ENCODE assay signal across 8 cellular contexts in genomic region chr11:125111341-125112234, GRCh38. TPM values are rescaled to one million over a fixed set of nuclear protein-coding genes. Genes with fewer than 3 reads are reported as not detected.
DNase-seq lines count a peak whose midpoint lies in the region; ATAC-seq, FAIRE-seq and TF ChIP-seq lines count a peak whose summit lies in the region.

Gene TMEM218, minus strand, starts transcription at chr11:125111626. Its CDS starts 9,385 bp downstream, at chr11:125102241.

- H3K27me3 ChIP-seq in BE2C, result peaks cover 3% of the 10 kb centered on the region; the same call in 1 of the 2 replicates

- no peaks in the 10 kb centered on the region for H3K36me3 ChIP-seq in BE2C

- DNase-seq in BE2C (peak; percentile 99), GM19240 (ENCODE audit: insufficient read length, low spot score) (peak; percentile 92), NCI-H526 (lab: John Stamatoyannopoulos, UW) (peak; percentile 100), kidney glomerular epithelial cell (lab: John Stamatoyannopoulos, UW) (peak; percentile 97)
- peak; percentile 97 for DNase-seq in activated CD4-positive, alpha-beta T cell treated with anti-CD3 and anti-CD28 coated beads for 48 hours
- peak; percentile 83 to 91 for DNase-seq in stimulated activated CD4-positive, alpha-beta T cell treated with anti-CD3 and anti-CD28 coated beads, Interleukin-1b, Interleukin-23, amount 100 ng/mL, for 1 hour (ENCODE audit: low read depth in 2 of 2)

- H3K4me1 ChIP-seq in BE2C, result no peaks in the 10 kb centered on the region

- no peaks in the 10 kb centered on the region for H3K9me3 ChIP-seq in BE2C

- H3K4me3 ChIP-seq in BE2C (ENCODE audit: low read depth, low read length), result peak within 1 kb of the TSS; percentile 92

- no peak for TF ChIP-seq CTCF in BE2C (IDR thresholded peaks at IDR 0.05; ENCODE audit: low read depth, low read length)

- FAIRE-seq in colon (lab: Jason Lieb, UNC), result peak; percentile 91

- ATAC-seq in HG03460 (IDR thresholded peaks at IDR 0.05; ENCODE audit: unreplicated experiment), result peak; percentile 98

RNA-seq across cellular contexts. Expression of gene TMEM218, which starts in this region (rescaled TPM):
- 14.5 TPM for polyA plus RNA-seq in BE2C (2012; ENCODE audit: insufficient read depth, insufficient read length, low read depth)

Comparison
In these comparisons a context has a peak if more than half of its experiments do, and no peak if none do; other contexts are left out.
1. Peak in every context shown above with its lines: DNase-seq, ATAC-seq and H3K4me3 ChIP-seq.